Comparison of ENCODE assay signal across 8 cellular contexts in genomic region chr1:153946622-153947246, GRCh38. TPM values are rescaled to one million over a fixed set of nuclear protein-coding genes. Genes with fewer than 3 reads are reported as not detected.
A peak's percentile ranks its signal among the peaks of the same experiment; 100 is the strongest.
DNase-seq lines count a peak whose midpoint lies in the region; ATAC-seq and TF ChIP-seq lines count a peak whose summit lies in the region.

Gene DENND4B (minus strand): TSS chr1:153946718. CDS start chr1:153944374, 2,344 bp downstream.

- DNase-seq in GM06990 (ENCODE audit: extremely low read depth, insufficient read length) (peak; percentile 86), H9 (peak; percentile 94), MG63 (peak; percentile 88), SKM-1 treated with dmso at 0.1 percent for 144 hours (lab: John Stamatoyannopoulos, UW; ENCODE audit: unreplicated experiment) (peak; percentile 97), Right ventricle myocardium superior (peak; percentile 89), type B pancreatic cell (ENCODE audit: extremely low spot score, unreplicated experiment) (peak; percentile 86)
- no peak for DNase-seq in activated naive CD8-positive, alpha-beta T cell treated with anti-CD3 and anti-CD28 coated beads, Interleukin-2, amount 10 ng/mL, durations not matched to agents 7 days and 5 days

- no peak within 1 kb of the TSS for H2BK5ac ChIP-seq in H9 (ENCODE audit: insufficient read length, low read length)

- no peak within 1 kb of the TSS for H2AK5ac ChIP-seq in H9 (ENCODE audit: insufficient read length, low read length)

- TF ChIP-seq CTCF in GM06990 (IDR thresholded peaks at IDR 0.05; ENCODE audit: insufficient read depth, low read length, poor library complexity, severe bottlenecking), result peak; percentile 92
- TF ChIP-seq CTCF in H9 (conservative IDR thresholded peaks at IDR 0.05), result peak; percentile 96
- TF ChIP-seq CTCF in parathyroid adenoma (IDR thresholded peaks at IDR 0.05), result peak; percentile 89
- TF ChIP-seq CTCF in type B pancreatic cell (conservative IDR thresholded peaks at IDR 0.05), result peak; percentile 95

- no peaks in the 10 kb centered on the region for H3K9me3 Mint-ChIP-seq in H9
- H3K9me3 Mint-ChIP-seq in activated naive CD8-positive, alpha-beta T cell treated with anti-CD3 and anti-CD28 coated beads, Interleukin-2, amount 10 ng/mL, durations not matched to agents 7 days and 5 days, result no peaks in the 10 kb centered on the region
- H3K9me3 Mint-ChIP-seq in type B pancreatic cell, result no peaks in the 10 kb centered on the region

- no peak within 1 kb of the TSS for H4K5ac ChIP-seq in H9 (ENCODE audit: insufficient read length, low read depth, low read length)

- H3T11ph ChIP-seq in H9 (ENCODE audit: low read length), result no peak within 1 kb of the TSS

- H2BK15ac ChIP-seq in H9 (ENCODE audit: low read depth, low read length), result no peak within 1 kb of the TSS

- peak; percentile 58 for ATAC-seq in activated naive CD8-positive, alpha-beta T cell treated with anti-CD3 and anti-CD28 coated beads, Interleukin-2, amount 10 ng/mL, durations not matched to agents 7 days and 5 days (ENCODE audit: low read depth)
- ATAC-seq in Right ventricle myocardium superior (ENCODE audit: poor library complexity), result peak; percentile 82

- H3K9ac ChIP-seq in H9 (ENCODE audit: extremely low read depth, insufficient read length, low read length), result peak within 1 kb of the TSS; percentile 61
- no peak within 1 kb of the TSS for H3K9ac ChIP-seq in parathyroid adenoma

- H3K4me3 ChIP-seq in GM06990 (replicated peaks; ENCODE audit: low read depth, low read length) (peak within 1 kb of the TSS; percentile 79), MG63 (peak within 1 kb of the TSS; percentile 70), parathyroid adenoma (ENCODE audit: low read depth, low read length) (peak within 1 kb of the TSS; percentile 78)

- peaks cover 14 to 57% (median 44%) of the 10 kb centered on the region in 3 experiments for H3K36me3 Mint-ChIP-seq in H9 (ENCODE audit: insufficient read depth in 1 of 3, low read depth in 3 of 3)
- H3K36me3 Mint-ChIP-seq in activated naive CD8-positive, alpha-beta T cell treated with anti-CD3 and anti-CD28 coated beads, Interleukin-2, amount 10 ng/mL, durations not matched to agents 7 days and 5 days, result peaks cover 27% of the 10 kb centered on the region
- peaks cover 6% of the 10 kb centered on the region for H3K36me3 Mint-ChIP-seq in type B pancreatic cell

- H3K27ac ChIP-seq in H9 (ENCODE audit: insufficient read length, low read depth, low read length) (no peak within 1 kb of the TSS), parathyroid adenoma (peak within 1 kb of the TSS; percentile 80)

- H3K4ac ChIP-seq in H9 (ENCODE audit: low read depth, low read length), result no peak within 1 kb of the TSS

- H2AFZ ChIP-seq in H9 (ENCODE audit: low read length) (no peak within 1 kb of the TSS), parathyroid adenoma (peak within 1 kb of the TSS; percentile 61)

- intact Hi-C loops in Right ventricle myocardium superior (cut with DNase I), result loop anchor here (5.0 kb wide), 1 partner anchor 149 kb away; no protein-coding TSS in a partner anchor

- POLR2A ChIA-PET in activated naive CD8-positive, alpha-beta T cell treated with anti-CD3 and anti-CD28 coated beads, Interleukin-2, amount 10 ng/mL, durations not matched to agents 7 days and 5 days (lab: Charles Lee), result interaction anchor here (0.6 to 5.5 kb wide), 20 partner anchors 10 to 325 kb away, joined by 3 to 101 read pairs (median 6); partner anchors contain the start of genes CREB3L4, CRTC2, GATAD2B and HAX1

- H3K23me2 ChIP-seq in H9 (ENCODE audit: insufficient read length, low read depth, low read length, poor library complexity, severe bottlenecking), result peaks cover 5% of the 10 kb centered on the region

- no peak within 1 kb of the TSS for H2BK20ac ChIP-seq in H9 (ENCODE audit: low read depth, low read length, poor library complexity, severe bottlenecking)

- no peak within 1 kb of the TSS for H2BK12ac ChIP-seq in H9 (ENCODE audit: insufficient read length, low read depth, low read length)

- H3K4me1 Mint-ChIP-seq in H9 (peaks cover 10 to 17% of the 10 kb centered on the region in 2 experiments), type B pancreatic cell (ENCODE audit: unreplicated experiment) (peaks cover 7% of the 10 kb centered on the region)
- H3K4me1 Mint-ChIP-seq in activated naive CD8-positive, alpha-beta T cell treated with anti-CD3 and anti-CD28 coated beads, Interleukin-2, amount 10 ng/mL, durations not matched to agents 7 days and 5 days, result peaks cover 32% of the 10 kb centered on the region

- no CpG with 5 or more reads among the region's 28 CpGs for WGBS in H9 (ENCODE audit: extremely low coverage, insufficient read length, low lambda C conversion rate)

- H3K4me3 Mint-ChIP-seq in H9, result peak within 1 kb of the TSS; percentile 82 to 93
- H3K4me3 Mint-ChIP-seq in activated naive CD8-positive, alpha-beta T cell treated with anti-CD3 and anti-CD28 coated beads, Interleukin-2, amount 10 ng/mL, durations not matched to agents 7 days and 5 days, result peak within 1 kb of the TSS; percentile 95
- H3K4me3 Mint-ChIP-seq in type B pancreatic cell, result peak within 1 kb of the TSS; percentile 88

- peak within 1 kb of the TSS; percentile 52 for H3K4me2 ChIP-seq in H9 (ENCODE audit: insufficient read depth, insufficient read length, low read length)
- H3K4me2 ChIP-seq in parathyroid adenoma (ENCODE audit: low read length), result peak within 1 kb of the TSS; percentile 87

- no peak within 1 kb of the TSS for H4K91ac ChIP-seq in H9 (ENCODE audit: insufficient read length, low read depth, low read length)

- no peak within 1 kb of the TSS for H3K56ac ChIP-seq in H9 (ENCODE audit: insufficient read length, low read depth, low read length)

- H3K9me3 ChIP-seq in H9 (ENCODE audit: control insufficient read depth, low read depth, low read length), result no peaks in the 10 kb centered on the region
- H3K9me3 ChIP-seq in MG63, result no peaks in the 10 kb centered on the region
- H3K9me3 ChIP-seq in parathyroid adenoma (ENCODE audit: control insufficient read depth, low read length), result no peaks in the 10 kb centered on the region

- H3K27ac Mint-ChIP-seq in H9 (peak within 1 kb of the TSS; percentile 64 to 94 (median 83); a peak in 6 of 7 replicates), type B pancreatic cell (peak within 1 kb of the TSS; percentile 79)
- H3K27ac Mint-ChIP-seq in activated naive CD8-positive, alpha-beta T cell treated with anti-CD3 and anti-CD28 coated beads, Interleukin-2, amount 10 ng/mL, durations not matched to agents 7 days and 5 days, result peak within 1 kb of the TSS; percentile 96

- peaks cover 29% of the 10 kb centered on the region for H3K36me3 ChIP-seq in GM06990 (ENCODE audit: control insufficient read depth, insufficient read depth, low read length)
- H3K36me3 ChIP-seq in MG63, result peaks cover 51% of the 10 kb centered on the region
- no peaks in the 10 kb centered on the region for H3K36me3 ChIP-seq in parathyroid adenoma (ENCODE audit: control insufficient read depth, insufficient read depth, low read length)

- peaks cover 2% of the 10 kb centered on the region for H4K20me1 ChIP-seq in H9 (ENCODE audit: control insufficient read depth, insufficient read depth, insufficient read length)

- no peak within 1 kb of the TSS for H3K18ac ChIP-seq in H9 (ENCODE audit: insufficient read length, low read depth, low read length)

- H4K8ac ChIP-seq in H9 (replicated peaks; ENCODE audit: insufficient read length, low read depth, low read length), result no peak within 1 kb of the TSS

- no peaks in the 10 kb centered on the region for H3K27me3 ChIP-seq in GM06990 (replicated peaks; ENCODE audit: control insufficient read depth, insufficient read depth, low read length)
- H3K27me3 ChIP-seq in H9 (ENCODE audit: insufficient read depth, low read length), result no peaks in the 10 kb centered on the region
- H3K27me3 ChIP-seq in MG63, result no peaks in the 10 kb centered on the region
- no peaks in the 10 kb centered on the region for H3K27me3 ChIP-seq in parathyroid adenoma (ENCODE audit: control insufficient read depth, insufficient read depth, low read length)

- H3K4me1 ChIP-seq in H9 (ENCODE audit: insufficient read depth, low read length) (no peaks in the 10 kb centered on the region; the same call in 1 of the 2 replicates), parathyroid adenoma (no peaks in the 10 kb centered on the region)

- peak within 1 kb of the TSS; percentile 75 for H3K14ac ChIP-seq in H9 (ENCODE audit: insufficient read depth, low read length)

- no peaks in the 10 kb centered on the region for H3K27me3 Mint-ChIP-seq in H9 (ENCODE audit: low read depth)
- H3K27me3 Mint-ChIP-seq in activated naive CD8-positive, alpha-beta T cell treated with anti-CD3 and anti-CD28 coated beads, Interleukin-2, amount 10 ng/mL, durations not matched to agents 7 days and 5 days, result no peaks in the 10 kb centered on the region
- H3K27me3 Mint-ChIP-seq in type B pancreatic cell, result no peaks in the 10 kb centered on the region

- no peaks in the 10 kb centered on the region for H3K79me2 ChIP-seq in H9 (ENCODE audit: insufficient read depth, low read length)
- no peaks in the 10 kb centered on the region for H3K79me2 ChIP-seq in parathyroid adenoma

- H3K79me1 ChIP-seq in H9 (ENCODE audit: insufficient read depth, low read depth, low read length, poor library complexity, severe bottlenecking), result peaks cover 3% of the 10 kb centered on the region

- no peak within 1 kb of the TSS for H2BK120ac ChIP-seq in H9 (ENCODE audit: low read depth, low read length, poor library complexity, severe bottlenecking)

- H3K23ac ChIP-seq in H9 (ENCODE audit: insufficient read length, low read depth, low read length), result no peak within 1 kb of the TSS

RNA-seq across cellular contexts. Expression of gene DENND4B, which starts in this region (rescaled TPM):
- total RNA-seq in H9 (2021), result 82.8 and 84.6 TPM in 2 replicates
- total RNA-seq in MG63 (2014; rRNA removed; shearing (Covaris generic); ENCODE audit: low replicate concordance), result 7.7 and 9.3 TPM in 2 replicates
- 100 to 1,000 TPM; 173 to 183 TPM for total RNA-seq in activated naive CD8-positive, alpha-beta T cell treated with anti-CD3 and anti-CD28 coated beads, Interleukin-2, amount 10 ng/mL, durations not matched to agents 7 days and 5 days
- total RNA-seq in Right ventricle myocardium superior, result 45.5 TPM
- 43.0 and 70.7 TPM in 2 replicates for total RNA-seq in type B pancreatic cell (ENCODE audit: low replicate concordance)
